Comparison of ENCODE assay signal across 7 cellular contexts in genomic region chr4:151117371-151117962, GRCh38. TPM values are rescaled to one million over a fixed set of nuclear protein-coding genes. Genes with fewer than 3 reads are reported as not detected.
A peak's percentile ranks its signal among the peaks of the same experiment; 100 is the strongest.
DNase-seq lines count a peak whose midpoint lies in the region; ATAC-seq, FAIRE-seq and TF ChIP-seq lines count a peak whose summit lies in the region.

No MANE protein-coding gene starts in this region.

- H3K27me3 ChIP-seq in OCI-LY1 (ENCODE audit: insufficient read depth, low read length), result no peaks in the 10 kb centered on the region
- no peaks in the 10 kb centered on the region for H3K27me3 ChIP-seq in prostate gland (replicated peaks; ENCODE audit: insufficient read depth)

- no peaks in the 10 kb centered on the region for H3F3A ChIP-seq in OCI-LY1 (ENCODE audit: insufficient read depth, low read length)

- WGBS in prostate gland, result 44% methylated on average over 14 of the region's 14 CpGs

- peak; percentile 62 for DNase-seq in GM10266 (ENCODE audit: extremely low spot score)
- peak; percentile 68 for DNase-seq in HTR-8/SVneo (ENCODE audit: insufficient read length, low spot score)
- DNase-seq in activated naive CD8-positive, alpha-beta T cell treated with anti-CD3 and anti-CD28 coated beads, Interleukin-2, amount 50 U/mL, for 16 hours (ENCODE audit: low read depth, low spot score), result peak; percentile 15
- DNase-seq in Right ventricle myocardium superior, result no peak
- DNase-seq in prostate gland (ENCODE audit: low spot score), result peak; percentile 40

- peaks cover 5% of the 10 kb centered on the region for H3K4me1 ChIP-seq in OCI-LY1 (ENCODE audit: insufficient read depth, low read length, severe bottlenecking)
- H3K4me1 ChIP-seq in prostate gland (replicated peaks), result no peaks in the 10 kb centered on the region

- no peak overlapping the region for H3K4me2 ChIP-seq in OCI-LY1 (ENCODE audit: low read length)

- ATAC-seq in GM21619 (IDR thresholded peaks at IDR 0.05; ENCODE audit: unreplicated experiment), result peak; percentile 94
- peak; percentile 63 for ATAC-seq in Right ventricle myocardium superior (ENCODE audit: poor library complexity)

- no peak for TF ChIP-seq POLR2A in prostate gland (IDR thresholded peaks at IDR 0.05)

- H3K9ac ChIP-seq in OCI-LY1 (ENCODE audit: low read length), result no peak overlapping the region

- intact Hi-C loops in Right ventricle myocardium superior (cut with DNase I), result no loop called here
- intact Hi-C loops in prostate gland (cut with DNase I), result loop anchor here (5.0 kb wide), 1 partner anchor 245 kb away; no protein-coding TSS in a partner anchor

- H2AFZ ChIP-seq in OCI-LY1 (ENCODE audit: low read length), result no peak overlapping the region

- no peaks in the 10 kb centered on the region for H3K9me2 ChIP-seq in OCI-LY1 (ENCODE audit: low read depth, low read length)

- H4K20me1 ChIP-seq in OCI-LY1 (ENCODE audit: insufficient read depth, low read length), result no peaks in the 10 kb centered on the region

- H3K27ac ChIP-seq in OCI-LY1 (ENCODE audit: low read depth, low read length, poor library complexity, severe bottlenecking) (no peak overlapping the region), prostate gland (no peak overlapping the region)

- H3K36me3 ChIP-seq in OCI-LY1 (ENCODE audit: insufficient read depth, low read length) (peaks cover 6% of the 10 kb centered on the region; the same call in 1 of the 2 replicates), prostate gland (no peaks in the 10 kb centered on the region)

- no peaks in the 10 kb centered on the region for H3K9me3 ChIP-seq in OCI-LY1 (ENCODE audit: low read length)
- no peaks in the 10 kb centered on the region for H3K9me3 ChIP-seq in prostate gland

- TF ChIP-seq CTCF in GM10266 (IDR thresholded peaks at IDR 0.05; ENCODE audit: control insufficient read depth, insufficient read depth, low read depth, missing control alignments) (peak; percentile 70), OCI-LY1 (IDR thresholded peaks at IDR 0.05; ENCODE audit: low read length) (peak; percentile 78), prostate gland (IDR thresholded peaks at IDR 0.05) (peak in 3 of 4 experiments; percentile 58 to 72 (median 68))

- H3K4me3 ChIP-seq in OCI-LY1 (ENCODE audit: low read depth, low read length, poor library complexity, severe bottlenecking), result no peak overlapping the region
- no peak overlapping the region for H3K4me3 ChIP-seq in prostate gland

- H3K79me2 ChIP-seq in OCI-LY1 (ENCODE audit: insufficient read depth, low read length), result no peaks in the 10 kb centered on the region

- FAIRE-seq in HTR-8/SVneo (lab: Jason Lieb, UNC), result no peak

RNA-seq across cellular contexts. Expression of gene RPS3A, which starts 18.0 kb away (rescaled TPM):
- total RNA-seq in Right ventricle myocardium superior (944 TPM), prostate gland (1,000 to 10,000 TPM; 1,494 to 4,548 TPM)
